8 cellular contexts compared by ENCODE assay signal in the genomic region with DNA sequence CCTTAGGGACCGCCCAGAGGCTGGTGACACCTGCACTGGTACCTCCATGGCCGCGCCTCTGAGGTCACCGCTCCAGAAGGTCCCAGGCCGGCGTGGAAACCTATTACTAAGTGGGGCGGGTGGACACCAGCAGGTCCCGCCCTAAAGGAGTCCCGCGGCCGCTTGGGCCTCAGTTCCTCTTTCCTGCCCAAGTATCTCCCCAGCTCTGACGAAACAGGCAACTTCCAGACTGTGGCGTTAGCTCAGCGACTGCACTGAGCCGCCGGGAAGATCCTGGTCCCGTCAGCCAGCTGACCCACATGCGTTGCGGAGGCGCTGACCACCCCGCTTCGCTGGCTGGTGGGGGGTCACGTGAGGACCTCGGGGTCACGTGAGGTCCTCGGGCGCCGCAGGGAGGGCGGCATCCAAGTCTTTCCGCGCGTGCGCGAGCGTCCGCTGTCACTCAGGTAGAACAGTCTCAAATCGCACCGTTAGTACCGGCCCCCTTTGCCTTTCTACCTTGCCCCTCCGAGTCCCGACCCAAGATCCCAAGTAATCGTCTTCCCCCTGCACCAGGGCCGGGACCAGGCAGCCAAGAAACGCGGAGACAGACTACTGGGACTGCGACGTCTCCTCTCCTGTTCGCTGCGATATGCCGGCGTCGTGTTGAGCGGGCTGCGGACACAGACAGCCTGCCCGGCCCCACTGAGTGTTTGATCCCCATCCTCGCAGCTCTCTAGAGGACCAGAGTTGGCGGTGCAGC. TPM values are rescaled to one million over a fixed set of nuclear protein-coding genes. Genes with fewer than 3 reads are reported as not detected.
DNase-seq lines count a peak whose midpoint lies in the region; ATAC-seq and TF ChIP-seq lines count a peak whose summit lies in the region.

No MANE protein-coding gene starts in this region.

- H3K4me2 ChIP-seq in smooth muscle cell = peak overlapping the region; percentile 81

- H3K36me3 ChIP-seq in iPS-18a (ENCODE audit: control insufficient read depth, low read depth, low read length) = no peaks in the 10 kb centered on the region
- H3K36me3 ChIP-seq in smooth muscle cell (ENCODE audit: low read depth) = no peaks in the 10 kb centered on the region

- H3K27me3 ChIP-seq in iPS-18a (ENCODE audit: control insufficient read depth, insufficient read depth, low read length) (peaks cover 4% of the 10 kb centered on the region), smooth muscle cell (ENCODE audit: low read depth) (no peaks in the 10 kb centered on the region)

- no peaks in the 10 kb centered on the region for H3K9me3 ChIP-seq in iPS-18a (ENCODE audit: control insufficient read depth, low read depth, low read length)
- no peaks in the 10 kb centered on the region for H3K9me3 ChIP-seq in smooth muscle cell (replicated peaks; ENCODE audit: low read depth)

- H3K9ac ChIP-seq in iPS-18a (ENCODE audit: low read length) (peak overlapping the region; percentile 57), smooth muscle cell (ENCODE audit: low read depth) (no peak overlapping the region)

- H3K4me3 ChIP-seq in GM12864 (ENCODE audit: low read depth, low read length) (peak overlapping the region; percentile 79), astrocyte of the spinal cord (ENCODE audit: low read depth, low read length) (peak overlapping the region; percentile 59), iPS-18a (ENCODE audit: low read length) (peak overlapping the region; percentile 75), smooth muscle cell (peak overlapping the region; percentile 60)

- in situ Hi-C loops in astrocyte of the spinal cord (cut with HindIII; ENCODE audit: low sequenced_read_pairs) = no loop called here

- no peak overlapping the region for H3K27ac ChIP-seq in iPS-18a (ENCODE audit: low read length)
- H3K27ac ChIP-seq in smooth muscle cell (ENCODE audit: low read depth) = no peak overlapping the region

- ATAC-seq in HG02678 (IDR thresholded peaks at IDR 0.05; ENCODE audit: unreplicated experiment) = peak; percentile 88

- H2AFZ ChIP-seq in smooth muscle cell (ENCODE audit: low read depth) = peak overlapping the region; percentile 89

- no peaks in the 10 kb centered on the region for H3F3A ChIP-seq in smooth muscle cell (ENCODE audit: low read depth)

- no peaks in the 10 kb centered on the region for H4K20me1 ChIP-seq in smooth muscle cell (ENCODE audit: low read depth)

- DNase-seq in GM12864 (ENCODE audit: low read depth) (no peak), NCI-H1417 treated with DMSO at 0.1 percent for 48 hours (lab: John Stamatoyannopoulos, UW) (peak; percentile 6), T-helper 9 cell (peak; percentile 76), astrocyte of the spinal cord (ENCODE audit: low read depth, low spot score) (peak; percentile 81), smooth muscle cell (lab: John Stamatoyannopoulos, UW; ENCODE audit: unreplicated experiment) (peak; percentile 9), dedifferentiated amniotic fluid mesenchymal stem cell (ENCODE audit: extremely low spot score) (no peak)

- no peak for TF ChIP-seq CTCF in GM12864 (IDR thresholded peaks at IDR 0.05; ENCODE audit: low read depth, low read length, missing control alignments)
- no peak for TF ChIP-seq CTCF in astrocyte of the spinal cord (IDR thresholded peaks at IDR 0.05; ENCODE audit: low read depth, low read length)
- no peak for TF ChIP-seq CTCF in smooth muscle cell (IDR thresholded peaks at IDR 0.05; ENCODE audit: borderline replicate concordance, insufficient read depth, poor library complexity, severe bottlenecking)

- no peaks in the 10 kb centered on the region for H3K4me1 ChIP-seq in iPS-18a (ENCODE audit: control insufficient read depth, low read depth, low read length)
- H3K4me1 ChIP-seq in smooth muscle cell (ENCODE audit: low read depth) = no peaks in the 10 kb centered on the region

- no peaks in the 10 kb centered on the region for H3K79me2 ChIP-seq in smooth muscle cell (ENCODE audit: low read depth)

- under 1% methylated on average over 46 of the region's 57 CpGs for WGBS in smooth muscle cell (ENCODE audit: low lambda C conversion rate)

RNA-seq across cellular contexts. Expression of gene KDM4C, which starts 53.7 kb away (rescaled TPM):
- 20.2 and 39.7 TPM in 2 replicates for total RNA-seq in smooth muscle cell
- polyA plus RNA-seq in smooth muscle cell = 7.3 and 7.5 TPM in 2 replicates

RNA-seq across cellular contexts. Expression of gene GLDC, which starts 58.5 kb away (rescaled TPM):
- 0.13 and 0.40 TPM in 2 replicates for total RNA-seq in smooth muscle cell
- polyA plus RNA-seq in smooth muscle cell = 0.45 and 0.72 TPM in 2 replicates

Comparison
In these comparisons a context has a peak if more than half of its experiments do, and no peak if none do; other contexts are left out.
1. DNase-seq: peak in NCI-H1417 treated with DMSO at 0.1 percent for 48 hours (single experiment), T-helper 9 cell (single experiment), astrocyte of the spinal cord (single experiment) and smooth muscle cell (single experiment); none in GM12864 (single experiment) and dedifferentiated amniotic fluid mesenchymal stem cell (single experiment).
2. Peak in every context shown above with its lines, with median percentiles within 50 percentile points of each other: H3K4me3 ChIP-seq.